Comparison of ENCODE assay signal across 1 cellular context in the genomic region with DNA sequence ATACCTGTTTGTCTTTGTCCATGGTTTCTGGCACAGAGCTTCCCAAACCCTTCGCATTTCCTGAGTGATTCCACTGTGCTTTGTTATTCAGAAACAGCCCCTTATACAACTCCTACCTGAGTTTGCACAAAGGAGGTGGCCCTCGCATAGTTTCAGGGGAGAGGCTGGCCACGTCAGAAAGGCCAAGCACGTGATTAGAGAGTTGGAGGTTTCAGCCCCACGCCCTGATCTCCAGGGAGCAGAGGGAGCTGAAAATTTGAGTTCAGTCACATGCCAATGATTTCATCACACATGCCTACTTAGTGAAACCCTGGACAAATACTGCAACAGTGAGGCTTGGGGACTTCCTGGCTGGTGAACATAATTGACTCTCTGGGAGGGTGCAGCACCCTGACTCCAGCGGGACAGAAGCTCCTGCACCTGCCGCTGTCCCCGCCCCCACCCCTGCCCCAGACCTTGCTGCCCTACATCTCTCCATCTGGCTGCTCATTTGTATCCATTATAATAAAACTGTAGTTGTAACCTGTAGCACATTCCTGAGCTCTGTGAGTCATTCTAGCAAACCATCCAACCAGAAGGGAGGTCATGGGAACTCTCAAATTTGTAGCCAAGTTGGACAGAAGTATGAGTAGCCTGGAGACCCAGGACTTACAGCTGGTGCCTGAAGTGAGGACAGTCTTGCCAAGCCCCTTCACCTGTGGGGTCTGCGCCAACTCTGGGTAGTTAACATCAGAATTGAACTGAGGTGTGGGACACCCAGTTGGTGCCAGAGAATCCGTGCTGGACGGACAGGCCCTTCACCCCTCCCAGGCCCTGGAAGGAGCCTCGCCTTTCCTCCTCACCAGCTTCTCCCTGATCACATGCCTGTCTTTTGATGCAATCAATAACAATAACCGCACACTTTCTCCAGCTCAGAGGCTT.
A peak's percentile ranks its signal among the peaks of the same experiment; 100 is the strongest.
TF ChIP-seq lines count a peak whose summit lies in the region.

No MANE protein-coding gene starts in this region.

TF ChIP-seq in HepG2, 621 proteins besides CTCF, POLR2A, EP300 and RAD21 (continued from another document and continues in another):
- TF ChIP-seq, protein P1, sequence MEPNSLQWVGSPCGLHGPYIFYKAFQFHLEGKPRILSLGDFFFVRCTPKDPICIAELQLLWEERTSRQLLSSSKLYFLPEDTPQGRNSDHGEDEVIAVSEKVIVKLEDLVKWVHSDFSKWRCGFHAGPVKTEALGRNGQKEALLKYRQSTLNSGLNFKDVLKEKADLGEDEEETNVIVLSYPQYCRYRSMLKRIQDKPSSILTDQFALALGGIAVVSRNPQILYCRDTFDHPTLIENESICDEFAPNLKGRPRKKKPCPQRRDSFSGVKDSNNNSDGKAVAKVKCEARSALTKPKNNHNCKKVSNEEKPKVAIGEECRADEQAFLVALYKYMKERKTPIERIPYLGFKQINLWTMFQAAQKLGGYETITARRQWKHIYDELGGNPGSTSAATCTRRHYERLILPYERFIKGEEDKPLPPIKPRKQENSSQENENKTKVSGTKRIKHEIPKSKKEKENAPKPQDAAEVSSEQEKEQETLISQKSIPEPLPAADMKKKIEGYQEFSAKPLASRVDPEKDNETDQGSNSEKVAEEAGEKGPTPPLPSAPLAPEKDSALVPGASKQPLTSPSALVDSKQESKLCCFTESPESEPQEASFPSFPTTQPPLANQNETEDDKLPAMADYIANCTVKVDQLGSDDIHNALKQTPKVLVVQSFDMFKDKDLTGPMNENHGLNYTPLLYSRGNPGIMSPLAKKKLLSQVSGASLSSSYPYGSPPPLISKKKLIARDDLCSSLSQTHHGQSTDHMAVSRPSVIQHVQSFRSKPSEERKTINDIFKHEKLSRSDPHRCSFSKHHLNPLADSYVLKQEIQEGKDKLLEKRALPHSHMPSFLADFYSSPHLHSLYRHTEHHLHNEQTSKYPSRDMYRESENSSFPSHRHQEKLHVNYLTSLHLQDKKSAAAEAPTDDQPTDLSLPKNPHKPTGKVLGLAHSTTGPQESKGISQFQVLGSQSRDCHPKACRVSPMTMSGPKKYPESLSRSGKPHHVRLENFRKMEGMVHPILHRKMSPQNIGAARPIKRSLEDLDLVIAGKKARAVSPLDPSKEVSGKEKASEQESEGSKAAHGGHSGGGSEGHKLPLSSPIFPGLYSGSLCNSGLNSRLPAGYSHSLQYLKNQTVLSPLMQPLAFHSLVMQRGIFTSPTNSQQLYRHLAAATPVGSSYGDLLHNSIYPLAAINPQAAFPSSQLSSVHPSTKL (CRISPR knock-in tag; IDR thresholded peaks at IDR 0.05) = peak; percentile 75
- TF ChIP-seq, protein P2, sequence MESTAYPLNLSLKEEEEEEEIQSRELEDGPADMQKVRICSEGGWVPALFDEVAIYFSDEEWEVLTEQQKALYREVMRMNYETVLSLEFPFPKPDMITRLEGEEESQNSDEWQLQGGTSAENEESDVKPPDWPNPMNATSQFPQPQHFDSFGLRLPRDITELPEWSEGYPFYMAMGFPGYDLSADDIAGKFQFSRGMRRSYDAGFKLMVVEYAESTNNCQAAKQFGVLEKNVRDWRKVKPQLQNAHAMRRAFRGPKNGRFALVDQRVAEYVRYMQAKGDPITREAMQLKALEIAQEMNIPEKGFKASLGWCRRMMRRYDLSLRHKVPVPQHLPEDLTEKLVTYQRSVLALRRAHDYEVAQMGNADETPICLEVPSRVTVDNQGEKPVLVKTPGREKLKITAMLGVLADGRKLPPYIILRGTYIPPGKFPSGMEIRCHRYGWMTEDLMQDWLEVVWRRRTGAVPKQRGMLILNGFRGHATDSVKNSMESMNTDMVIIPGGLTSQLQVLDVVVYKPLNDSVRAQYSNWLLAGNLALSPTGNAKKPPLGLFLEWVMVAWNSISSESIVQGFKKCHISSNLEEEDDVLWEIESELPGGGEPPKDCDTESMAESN (CRISPR knock-in tag; conservative IDR thresholded peaks at IDR 0.05) = no peak
- TF ChIP-seq NFKB2 (CRISPR knock-in tag; IDR thresholded peaks at IDR 0.05; ENCODE audit: borderline replicate concordance) (no peak), TCF7 (IDR thresholded peaks at IDR 0.05; ENCODE audit: low read depth) (no peak), NR2F6 (IDR thresholded peaks at IDR 0.05) (no peak), NR2F6 (CRISPR knock-in tag; IDR thresholded peaks at IDR 0.05) (no peak), FOXO1 (CRISPR knock-in tag; IDR thresholded peaks at IDR 0.05) (no peak), HNRNPK (IDR thresholded peaks at IDR 0.05; ENCODE audit: low read depth, low read length, poor library complexity, severe bottlenecking) (no peak), ZNF335 (CRISPR knock-in tag; IDR thresholded peaks at IDR 0.05) (no peak), DNMT3B (CRISPR knock-in tag; conservative IDR thresholded peaks at IDR 0.05) (0 out of 2 replicates have a peak, but pooled peaks have one; percentile 38), NR2F1 (CRISPR knock-in tag; IDR thresholded peaks at IDR 0.05) (no peak), PCBP1 (IDR thresholded peaks at IDR 0.05; ENCODE audit: borderline replicate concordance, low read depth, low read length) (no peak), ZSCAN21 (CRISPR knock-in tag; IDR thresholded peaks at IDR 0.05; ENCODE audit: borderline replicate concordance) (no peak), KDM2A (CRISPR knock-in tag; IDR thresholded peaks at IDR 0.05; ENCODE audit: borderline replicate concordance, low read depth) (peak; percentile 50; the same call in 1 of the 2 replicates), ASH2L (IDR thresholded peaks at IDR 0.05; ENCODE audit: insufficient read length, low read depth, low read length) (no peak), ZNF614 (CRISPR knock-in tag; IDR thresholded peaks at IDR 0.05; ENCODE audit: borderline replicate concordance) (0 out of 2 replicates have a peak, but pooled peaks have one; percentile 54), IRX3 (CRISPR knock-in tag; IDR thresholded peaks at IDR 0.05; ENCODE audit: borderline replicate concordance, low read depth) (no peak), PLRG1 (conservative IDR thresholded peaks at IDR 0.05) (no peak), SMC3 (IDR thresholded peaks at IDR 0.05; ENCODE audit: low read length) (0 out of 2 replicates have a peak, but pooled peaks have one; percentile 4), YEATS2 (CRISPR knock-in tag; IDR thresholded peaks at IDR 0.05; ENCODE audit: borderline replicate concordance) (peak; percentile 54; the same call in 1 of the 2 replicates), ZNF251 (CRISPR knock-in tag; IDR thresholded peaks at IDR 0.05) (no peak), ZFX (CRISPR knock-in tag; IDR thresholded peaks at IDR 0.05; ENCODE audit: low read depth) (no peak), ZMAT3 (CRISPR knock-in tag; conservative IDR thresholded peaks at IDR 0.05) (no peak), HDAC2 (CRISPR knock-in tag; IDR thresholded peaks at IDR 0.05) (0 out of 2 replicates have a peak, but pooled peaks have one; percentile 34), ZNF605 (CRISPR knock-in tag; IDR thresholded peaks at IDR 0.05) (peak; percentile 40), MEF2D (CRISPR knock-in tag; IDR thresholded peaks at IDR 0.05) (no peak), RXRB (CRISPR knock-in tag; IDR thresholded peaks at IDR 0.05; ENCODE audit: borderline replicate concordance) (peak; percentile 46; the same call in 1 of the 2 replicates), ZNF160 (CRISPR knock-in tag; IDR thresholded peaks at IDR 0.05) (no peak), SOX13 (IDR thresholded peaks at IDR 0.05) (no peak), SOX13 (CRISPR knock-in tag; conservative IDR thresholded peaks at IDR 0.05 in 1 of 2, IDR thresholded peaks at IDR 0.05 in 1 of 2) (peak in 1 of 2 experiments; percentile 49; a peak in 1 of 4 replicates), SRF (IDR thresholded peaks at IDR 0.05; ENCODE audit: low read depth, low read length) (no peak), SSRP1 (CRISPR knock-in tag; IDR thresholded peaks at IDR 0.05) (no peak), ZNF792 (CRISPR knock-in tag; IDR thresholded peaks at IDR 0.05) (peak; percentile 78), TOE1 (CRISPR knock-in tag; IDR thresholded peaks at IDR 0.05) (no peak), ZNF619 (CRISPR knock-in tag; IDR thresholded peaks at IDR 0.05) (no peak), NFYB (CRISPR knock-in tag; IDR thresholded peaks at IDR 0.05) (no peak), GATAD1 (CRISPR knock-in tag; IDR thresholded peaks at IDR 0.05) (no peak), ZNF607 (CRISPR knock-in tag; IDR thresholded peaks at IDR 0.05; ENCODE audit: borderline replicate concordance) (no peak), ZNF331 (CRISPR knock-in tag; IDR thresholded peaks at IDR 0.05) (0 out of 2 replicates have a peak, but pooled peaks have one; percentile 22), NCOA5 (CRISPR knock-in tag; IDR thresholded peaks at IDR 0.05) (no peak), ZNF674 (CRISPR knock-in tag; IDR thresholded peaks at IDR 0.05; ENCODE audit: low read depth) (no peak)
- TF ChIP-seq, protein P3, sequence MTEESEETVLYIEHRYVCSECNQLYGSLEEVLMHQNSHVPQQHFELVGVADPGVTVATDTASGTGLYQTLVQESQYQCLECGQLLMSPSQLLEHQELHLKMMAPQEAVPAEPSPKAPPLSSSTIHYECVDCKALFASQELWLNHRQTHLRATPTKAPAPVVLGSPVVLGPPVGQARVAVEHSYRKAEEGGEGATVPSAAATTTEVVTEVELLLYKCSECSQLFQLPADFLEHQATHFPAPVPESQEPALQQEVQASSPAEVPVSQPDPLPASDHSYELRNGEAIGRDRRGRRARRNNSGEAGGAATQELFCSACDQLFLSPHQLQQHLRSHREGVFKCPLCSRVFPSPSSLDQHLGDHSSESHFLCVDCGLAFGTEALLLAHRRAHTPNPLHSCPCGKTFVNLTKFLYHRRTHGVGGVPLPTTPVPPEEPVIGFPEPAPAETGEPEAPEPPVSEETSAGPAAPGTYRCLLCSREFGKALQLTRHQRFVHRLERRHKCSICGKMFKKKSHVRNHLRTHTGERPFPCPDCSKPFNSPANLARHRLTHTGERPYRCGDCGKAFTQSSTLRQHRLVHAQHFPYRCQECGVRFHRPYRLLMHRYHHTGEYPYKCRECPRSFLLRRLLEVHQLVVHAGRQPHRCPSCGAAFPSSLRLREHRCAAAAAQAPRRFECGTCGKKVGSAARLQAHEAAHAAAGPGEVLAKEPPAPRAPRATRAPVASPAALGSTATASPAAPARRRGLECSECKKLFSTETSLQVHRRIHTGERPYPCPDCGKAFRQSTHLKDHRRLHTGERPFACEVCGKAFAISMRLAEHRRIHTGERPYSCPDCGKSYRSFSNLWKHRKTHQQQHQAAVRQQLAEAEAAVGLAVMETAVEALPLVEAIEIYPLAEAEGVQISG (CRISPR knock-in tag; IDR thresholded peaks at IDR 0.05) = no peak
- TF ChIP-seq, protein P4, sequence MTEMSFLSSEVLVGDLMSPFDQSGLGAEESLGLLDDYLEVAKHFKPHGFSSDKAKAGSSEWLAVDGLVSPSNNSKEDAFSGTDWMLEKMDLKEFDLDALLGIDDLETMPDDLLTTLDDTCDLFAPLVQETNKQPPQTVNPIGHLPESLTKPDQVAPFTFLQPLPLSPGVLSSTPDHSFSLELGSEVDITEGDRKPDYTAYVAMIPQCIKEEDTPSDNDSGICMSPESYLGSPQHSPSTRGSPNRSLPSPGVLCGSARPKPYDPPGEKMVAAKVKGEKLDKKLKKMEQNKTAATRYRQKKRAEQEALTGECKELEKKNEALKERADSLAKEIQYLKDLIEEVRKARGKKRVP (CRISPR knock-in tag; IDR thresholded peaks at IDR 0.05) = peak in 1 of 2 experiments; percentile 91; a peak in 2 of 4 replicates
- TF ChIP-seq, protein P5, sequence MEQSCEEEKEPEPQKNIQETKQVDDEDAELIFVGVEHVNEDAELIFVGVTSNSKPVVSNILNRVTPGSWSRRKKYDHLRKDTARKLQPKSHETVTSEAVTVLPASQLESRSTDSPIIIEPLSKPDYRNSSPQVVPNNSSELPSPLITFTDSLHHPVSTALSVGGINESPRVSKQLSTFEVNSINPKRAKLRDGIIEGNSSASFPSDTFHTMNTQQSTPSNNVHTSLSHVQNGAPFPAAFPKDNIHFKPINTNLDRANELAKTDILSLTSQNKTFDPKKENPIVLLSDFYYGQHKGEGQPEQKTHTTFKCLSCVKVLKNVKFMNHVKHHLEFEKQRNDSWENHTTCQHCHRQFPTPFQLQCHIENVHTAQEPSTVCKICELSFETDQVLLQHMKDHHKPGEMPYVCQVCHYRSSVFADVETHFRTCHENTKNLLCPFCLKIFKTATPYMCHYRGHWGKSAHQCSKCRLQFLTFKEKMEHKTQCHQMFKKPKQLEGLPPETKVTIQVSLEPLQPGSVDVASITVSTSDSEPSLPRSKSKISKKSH (CRISPR knock-in tag; IDR thresholded peaks at IDR 0.05; ENCODE audit: borderline replicate concordance) = no peak
- TF ChIP-seq, protein P6, sequence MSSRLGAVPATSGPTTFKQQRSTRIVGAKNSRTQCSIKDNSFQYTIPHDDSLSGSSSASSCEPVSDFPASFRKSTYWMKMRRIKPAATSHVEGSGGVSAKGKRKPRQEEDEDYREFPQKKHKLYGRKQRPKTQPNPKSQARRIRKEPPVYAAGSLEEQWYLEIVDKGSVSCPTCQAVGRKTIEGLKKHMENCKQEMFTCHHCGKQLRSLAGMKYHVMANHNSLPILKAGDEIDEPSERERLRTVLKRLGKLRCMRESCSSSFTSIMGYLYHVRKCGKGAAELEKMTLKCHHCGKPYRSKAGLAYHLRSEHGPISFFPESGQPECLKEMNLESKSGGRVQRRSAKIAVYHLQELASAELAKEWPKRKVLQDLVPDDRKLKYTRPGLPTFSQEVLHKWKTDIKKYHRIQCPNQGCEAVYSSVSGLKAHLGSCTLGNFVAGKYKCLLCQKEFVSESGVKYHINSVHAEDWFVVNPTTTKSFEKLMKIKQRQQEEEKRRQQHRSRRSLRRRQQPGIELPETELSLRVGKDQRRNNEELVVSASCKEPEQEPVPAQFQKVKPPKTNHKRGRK (CRISPR knock-in tag; IDR thresholded peaks at IDR 0.05) = no peak
- TF ChIP-seq, protein P7, sequence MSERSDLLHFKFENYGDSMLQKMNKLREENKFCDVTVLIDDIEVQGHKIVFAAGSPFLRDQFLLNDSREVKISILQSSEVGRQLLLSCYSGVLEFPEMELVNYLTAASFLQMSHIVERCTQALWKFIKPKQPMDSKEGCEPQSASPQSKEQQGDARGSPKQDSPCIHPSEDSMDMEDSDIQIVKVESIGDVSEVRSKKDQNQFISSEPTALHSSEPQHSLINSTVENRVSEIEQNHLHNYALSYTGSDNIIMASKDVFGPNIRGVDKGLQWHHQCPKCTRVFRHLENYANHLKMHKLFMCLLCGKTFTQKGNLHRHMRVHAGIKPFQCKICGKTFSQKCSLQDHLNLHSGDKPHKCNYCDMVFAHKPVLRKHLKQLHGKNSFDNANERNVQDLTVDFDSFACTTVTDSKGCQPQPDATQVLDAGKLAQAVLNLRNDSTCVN (CRISPR knock-in tag; IDR thresholded peaks at IDR 0.05; ENCODE audit: borderline replicate concordance) = no peak
- TF ChIP-seq, protein P8, sequence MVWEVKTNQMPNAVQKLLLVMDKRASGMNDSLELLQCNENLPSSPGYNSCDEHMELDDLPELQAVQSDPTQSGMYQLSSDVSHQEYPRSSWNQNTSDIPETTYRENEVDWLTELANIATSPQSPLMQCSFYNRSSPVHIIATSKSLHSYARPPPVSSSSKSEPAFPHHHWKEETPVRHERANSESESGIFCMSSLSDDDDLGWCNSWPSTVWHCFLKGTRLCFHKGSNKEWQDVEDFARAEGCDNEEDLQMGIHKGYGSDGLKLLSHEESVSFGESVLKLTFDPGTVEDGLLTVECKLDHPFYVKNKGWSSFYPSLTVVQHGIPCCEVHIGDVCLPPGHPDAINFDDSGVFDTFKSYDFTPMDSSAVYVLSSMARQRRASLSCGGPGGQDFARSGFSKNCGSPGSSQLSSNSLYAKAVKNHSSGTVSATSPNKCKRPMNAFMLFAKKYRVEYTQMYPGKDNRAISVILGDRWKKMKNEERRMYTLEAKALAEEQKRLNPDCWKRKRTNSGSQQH (CRISPR knock-in tag; IDR thresholded peaks at IDR 0.05; ENCODE audit: low read depth) = no peak
